In genomic region chr2:9594361-9595063, GRCh38 we compare ENCODE assay signal across 8 cellular contexts. TPM values are rescaled to one million over a fixed set of nuclear protein-coding genes. Genes with fewer than 3 reads are reported as not detected.
DNase-seq lines count a peak whose midpoint lies in the region; ATAC-seq and TF ChIP-seq lines count a peak whose summit lies in the region.

No MANE protein-coding gene starts in this region.

- 28 to 42% methylated on average over 2 of the region's 2 CpGs for WGBS in aorta, 2 donors

- H3K4me3 ChIP-seq in astrocyte of the spinal cord (ENCODE audit: low read depth, low read length) = no peak overlapping the region
- H3K4me3 ChIP-seq in aorta (ENCODE audit: low read length in 2 of 2) = no peak overlapping the region

- peak overlapping the region in 1 of 2 donors; percentile 25 for H3K27ac ChIP-seq in aorta (ENCODE audit: low read depth in 1 of 2, low read length in 2 of 2)

- DNase-seq in ACHN (peak; percentile 82), astrocyte of the spinal cord (ENCODE audit: low read depth, low spot score) (peak; percentile 84), left lobe of liver (ENCODE audit: low spot score) (no peak), aorta (no peak), NCI-H748 treated with DMSO at 0.1 percent for 48 hours (lab: John Stamatoyannopoulos, UW) (no peak), GM20000 (ENCODE audit: low spot score) (no peak)

- TF ChIP-seq CTCF in astrocyte of the spinal cord (IDR thresholded peaks at IDR 0.05; ENCODE audit: low read depth, low read length) (no peak), GM20000 (IDR thresholded peaks at IDR 0.05; ENCODE audit: extremely low read depth, missing control alignments) (no peak)

- no peaks in the 10 kb centered on the region for H3K27me3 ChIP-seq in aorta (ENCODE audit: control insufficient read depth in 1 of 2, insufficient read depth in 2 of 2, low read length in 1 of 2)

- in situ Hi-C loops in ACHN (cut with HindIII; ENCODE audit: low pct_ligation_motif_present, low pct_unique_long_range_greater_than_20kb, low sequenced_read_pairs) = no loop called here
- in situ Hi-C loops in astrocyte of the spinal cord (cut with HindIII; ENCODE audit: low sequenced_read_pairs) = no loop called here

- H3K4me1 ChIP-seq in aorta (ENCODE audit: control insufficient read depth in 1 of 2, insufficient read depth in 2 of 2, low read length in 2 of 2) = peaks cover 2 to 3% of the 10 kb centered on the region in 2 donors

- intact Hi-C loops in aorta (cut with DNase I) = loop anchor here in 1 of 2 donors (5.0 kb wide), 1 partner anchor 37 kb away; the partner anchor contains the start of gene ADAM17

- H3K9me3 ChIP-seq in aorta (ENCODE audit: control insufficient read depth, low read length) = no peaks in the 10 kb centered on the region

- ATAC-seq in HG03196 (IDR thresholded peaks at IDR 0.05; ENCODE audit: unreplicated experiment) (peak; percentile 43), left lobe of liver (peak; percentile 43), aorta (ENCODE audit: low FRiP score) (peak; percentile 87), HG03095 (IDR thresholded peaks at IDR 0.05; ENCODE audit: unreplicated experiment) (no peak)

- peaks cover 0 to 1% of the 10 kb centered on the region in 2 donors for H3K36me3 ChIP-seq in aorta (ENCODE audit: control insufficient read depth in 1 of 2, insufficient read depth in 2 of 2, low read length in 1 of 2)

RNA-seq across cellular contexts. Expression of gene YWHAQ, which starts 36.3 kb away (rescaled TPM):
- total RNA-seq in left lobe of liver (82.3 TPM), aorta (100 to 1,000 TPM; 182 to 226 TPM)
- polyA plus RNA-seq in aorta = 100 to 1,000 TPM; 175 to 241 TPM

RNA-seq across cellular contexts. Expression of gene ADAM17, which starts 38.9 kb away (rescaled TPM):
- total RNA-seq in left lobe of liver = 5.4 TPM
- total RNA-seq in aorta = 10 to 100 TPM; 42.7 to 47.0 TPM
- 10 to 100 TPM in 1 of 2 donors, 1 to 10 TPM in 1; 5.4 to 10.9 TPM for polyA plus RNA-seq in aorta

Comparison
In these comparisons a context has a peak if more than half of its experiments do, and no peak if none do; other contexts are left out.
1. DNase-seq: peak in ACHN (single experiment) and astrocyte of the spinal cord (single experiment); none in left lobe of liver (single experiment), aorta (0 of 2), NCI-H748 treated with DMSO at 0.1 percent for 48 hours (single experiment) and GM20000 (single experiment).